In genomic region chr9:36023260-36024048, GRCh38 we compare ENCODE assay signal across 9 cellular contexts. TPM values are rescaled to one million over a fixed set of nuclear protein-coding genes. Genes with fewer than 3 reads are reported as not detected.
A peak's percentile ranks its signal among the peaks of the same experiment; 100 is the strongest.
DNase-seq lines count a peak whose midpoint lies in the region; ATAC-seq, FAIRE-seq and TF ChIP-seq lines count a peak whose summit lies in the region.
"Had no signal": no experiment of that assay in that cellular context is flagged by ENCODE, and none has a peak within 500 bp of the region (broad histone marks: within the 10 kb centered on the region; RNA-seq: fewer than 3 reads in every experiment).

No MANE protein-coding gene starts in this region.

- H3K27me3 Mint-ChIP-seq in activated B cell treated with CpG ODN at 0.5 μM for 24 hours = peaks cover 6% of the 10 kb centered on the region
- H3K27me3 Mint-ChIP-seq: stimulated activated naive CD8-positive, alpha-beta T cell treated with anti-CD3 and anti-CD28 coated beads, Interleukin-15, Interleukin-2, amounts not matched to agents 100 ng/mL and 50 ng/mL, for 24 hours had no signal

- peak; percentile 79 for ATAC-seq in activated B cell treated with CpG ODN at 0.5 μM for 24 hours (ENCODE audit: low read depth)

- no peaks in the 10 kb centered on the region for H3K36me3 Mint-ChIP-seq in activated B cell treated with CpG ODN at 0.5 μM for 24 hours (ENCODE audit: low read depth)

- H3K4me1 Mint-ChIP-seq in activated B cell treated with CpG ODN at 0.5 μM for 24 hours = no peaks in the 10 kb centered on the region

- H3K4me1 ChIP-seq in A673 (ENCODE audit: insufficient read depth, low read length, poor library complexity, severe bottlenecking) (no peaks in the 10 kb centered on the region), kidney (ENCODE audit: control insufficient read depth in 1 of 2, insufficient read depth in 1 of 2, low read depth in 1 of 2, low read length in 2 of 2) (no peaks in the 10 kb centered on the region)

- BruUV-seq in A673 (replicated peaks; lab: Mats Ljungman, UMichigan) = no TSS peak

- H3K9ac ChIP-seq in kidney (ENCODE audit: low read length in 2 of 2) = no peak overlapping the region

- POLR2A ChIA-PET in A673 (lab: Charles Lee; ENCODE audit: low non-redundant PET) = no interaction called here
- POLR2A ChIA-PET in activated B cell treated with CpG ODN at 0.5 μM for 24 hours (lab: Charles Lee) = no interaction called here

- H3K9me3 Mint-ChIP-seq in activated B cell treated with CpG ODN at 0.5 μM for 24 hours = no peaks in the 10 kb centered on the region
- H3K9me3 Mint-ChIP-seq: stimulated activated naive CD8-positive, alpha-beta T cell treated with anti-CD3 and anti-CD28 coated beads, Interleukin-15, Interleukin-2, amounts not matched to agents 100 ng/mL and 50 ng/mL, for 24 hours had no signal

- no peak overlapping the region for H3K4me3 Mint-ChIP-seq in activated B cell treated with CpG ODN at 0.5 μM for 24 hours
- H3K4me3 Mint-ChIP-seq: stimulated activated naive CD8-positive, alpha-beta T cell treated with anti-CD3 and anti-CD28 coated beads, Interleukin-15, Interleukin-2, amounts not matched to agents 100 ng/mL and 50 ng/mL, for 24 hours had no signal

- no peaks in the 10 kb centered on the region for H3K9me3 ChIP-seq in A673 (ENCODE audit: low read depth, low read length, poor library complexity, severe bottlenecking)
- no peaks in the 10 kb centered on the region for H3K9me3 ChIP-seq in kidney (ENCODE audit: control insufficient read depth in 1 of 2, low read length in 2 of 2)

- no peak overlapping the region for H3K27ac Mint-ChIP-seq in activated B cell treated with CpG ODN at 0.5 μM for 24 hours
- H3K27ac Mint-ChIP-seq: stimulated activated naive CD8-positive, alpha-beta T cell treated with anti-CD3 and anti-CD28 coated beads, Interleukin-15, Interleukin-2, amounts not matched to agents 100 ng/mL and 50 ng/mL, for 24 hours had no signal

- no peaks in the 10 kb centered on the region for H3K36me3 ChIP-seq in A673 (ENCODE audit: insufficient read depth, low read length, poor library complexity, severe bottlenecking)
- H3K36me3 ChIP-seq in kidney (ENCODE audit: control insufficient read depth in 1 of 2, insufficient read depth in 2 of 2, low read length in 2 of 2) = no peaks in the 10 kb centered on the region

- H3K4me3 ChIP-seq in A673 (ENCODE audit: low read depth, low read length, poor library complexity, severe bottlenecking) (no peak overlapping the region), cardiac fibroblast (replicated peaks in 1 of 2; ENCODE audit: low read depth in 2 of 2, low read length in 2 of 2) (no peak overlapping the region), kidney (ENCODE audit: low read length in 2 of 2) (no peak overlapping the region)

- intact Hi-C loops in A673 (cut with micrococcal nuclease; ENCODE audit: unreplicated experiment) = loop anchor here (2.0 to 10.0 kb wide), 3 partner anchors 69 to 229 kb away; partner anchors contain the start of gene NPR2
- intact Hi-C loops in activated B cell treated with CpG ODN at 0.5 μM for 24 hours (cut with micrococcal nuclease) = loop anchor here (1.0 to 2.0 kb wide), 4 partner anchors 14 to 143 kb away; no protein-coding TSS in a partner anchor
- intact Hi-C loops in kidney (cut with DNase I) = no loop called here

- FAIRE-seq in GM18507 (lab: Jason Lieb, UNC) (peak; percentile 87), kidney (lab: Jason Lieb, UNC) (no peak)

- H3K27ac ChIP-seq in A673 (ENCODE audit: low read depth, low read length, poor library complexity, severe bottlenecking) (no peak overlapping the region), kidney (ENCODE audit: low read depth in 2 of 2, low read length in 2 of 2) (no peak overlapping the region)

- DNase-seq in A673 (ENCODE audit: low spot score) (peak; percentile 71), GM18507 (ENCODE audit: extremely low spot score, insufficient read length, low read depth) (no peak), NCI-H2107 treated with DMSO at 0.1 percent for 48 hours (lab: John Stamatoyannopoulos, UW; ENCODE audit: unreplicated experiment) (peak; percentile 24), activated B cell treated with CpG ODN at 0.5 μM for 24 hours (peak; percentile 44), cardiac fibroblast (ENCODE audit: low read depth in 2 of 2) (peak; percentile 82 to 83), kidney (no peak), GM19240 (ENCODE audit: insufficient read length, low spot score) (no peak)
- DNase-seq in stimulated activated CD4-positive, alpha-beta T cell treated with anti-CD3 and anti-CD28 coated beads, Interleukin-4, amount 100 ng/mL, for 1 hour = peak; percentile 65

- TF ChIP-seq CTCF in A673 (conservative IDR thresholded peaks at IDR 0.05; ENCODE audit: low read depth, low read length) (peak; percentile 87), activated B cell treated with CpG ODN at 0.5 μM for 24 hours (IDR thresholded peaks at IDR 0.05) (peak; percentile 85), cardiac fibroblast (IDR thresholded peaks at IDR 0.05; ENCODE audit: low read depth, low read length) (peak; percentile 85), kidney (IDR thresholded peaks at IDR 0.05; ENCODE audit: borderline replicate concordance, extremely low read depth, insufficient read depth) (peak; percentile 88)

- H3K27me3 ChIP-seq in A673 (replicated peaks; ENCODE audit: insufficient read depth, low read depth, low read length, poor library complexity) = no peaks in the 10 kb centered on the region

- CTCF ChIA-PET in A673 (lab: Charles Lee) = interaction anchor here (0.6 to 1.8 kb wide), 8 partner anchors 13 to 233 kb away, joined by 3 to 8 read pairs (median 4); partner anchors contain the start of gene RECK
- CTCF ChIA-PET in activated B cell treated with CpG ODN at 0.5 μM for 24 hours (lab: Charles Lee) = interaction anchor here (0.6 to 4.1 kb wide), 20 partner anchors 9 to 198 kb away, joined by 3 to 58 read pairs (median 5); partner anchors contain the start of gene RECK

RNA-seq across cellular contexts. Expression of gene RECK, which starts 13.3 kb away (rescaled TPM):
- total RNA-seq in A673 (2021) (9.1 and 11.9 TPM in 2 replicates), activated B cell treated with CpG ODN at 0.5 μM for 24 hours (4.2 and 5.0 TPM in 2 replicates), kidney (10.4 TPM)
- polyA plus RNA-seq in kidney (ENCODE audit: insufficient read depth, low read depth, low replicate concordance) = 4.5 TPM

Comparison
In these comparisons a context has a peak if more than half of its experiments do, and no peak if none do; other contexts are left out.
1. DNase-seq: peak in A673 (single experiment), NCI-H2107 treated with DMSO at 0.1 percent for 48 hours (single experiment), activated B cell treated with CpG ODN at 0.5 μM for 24 hours (single experiment), cardiac fibroblast (2 of 2) and stimulated activated CD4-positive, alpha-beta T cell treated with anti-CD3 and anti-CD28 coated beads, Interleukin-4, amount 100 ng/mL, for 1 hour (single experiment); none in GM18507 (single experiment), kidney (single experiment) and GM19240 (single experiment).
2. Peak in every context shown above with its lines, with median percentiles within 50 percentile points of each other: CTCF ChIP-seq.